Comparison of ENCODE assay signal across 19 cellular contexts in genomic region chr2:20745924-20746555, GRCh38.
DNase-seq lines count a peak whose midpoint lies in the region; ATAC-seq, FAIRE-seq and TF ChIP-seq lines count a peak whose summit lies in the region.
"Had no signal": no experiment of that assay in that cellular context is flagged by ENCODE, and none has a peak within 500 bp of the region (broad histone marks: within the 10 kb centered on the region; RNA-seq: fewer than 3 reads in every experiment).

No MANE protein-coding gene starts in this region.

- H3K4me3 Mint-ChIP-seq in endodermal cell: no peak overlapping the region
- H3K4me3 Mint-ChIP-seq: activated B cell treated with CpG ODN at 0.5 μM for 24 hours; activated T-helper 17 cell treated with anti-CD3 and anti-CD28 coated beads, Interleukin-2, amount 50 U/mL, for 72 hours; T-helper 1 cell treated with Interleukin-12 subunit alpha and Interleukin-12 subunit beta and Interleukin-4 antibody, amounts not matched to agents 30 μg/mL and 1 μg/mL, for 36 hours had no signal

- no peaks in the 10 kb centered on the region for H3K4me1 Mint-ChIP-seq in endodermal cell
- H3K4me1 Mint-ChIP-seq: activated T-helper 17 cell treated with anti-CD3 and anti-CD28 coated beads, Interleukin-2, amount 50 U/mL, for 72 hours had no signal

- H3K4me3 ChIP-seq in pancreas: no peak overlapping the region
- H3K4me3 ChIP-seq in endodermal cell (ENCODE audit: low read length): no peak overlapping the region
- H3K4me3 ChIP-seq: spleen had no signal

- H3K36me3 Mint-ChIP-seq in endodermal cell (ENCODE audit: low read depth): peaks cover 4% of the 10 kb centered on the region

- WGBS in pancreas, 2 donors: 20 to 34% methylated on average over 2 of the region's 2 CpGs
- 72% methylated on average over 2 of the region's 2 CpGs; no CpG with 5 or more reads in 1 of the 2 experiments for WGBS in endodermal cell (ENCODE audit: insufficient coverage in 1 of 2, insufficient read length in 1 of 2), 2 experiments

- no peak for FAIRE-seq in pancreas (lab: Jason Lieb, UNC)

- DNase-seq in DMS53 treated with DMSO at 0.1 percent for 48 hours (lab: John Stamatoyannopoulos, UW; ENCODE audit: unreplicated experiment): peak; percentile 79
- DNase-seq in NCI-H774 (lab: John Stamatoyannopoulos, UW): peak; percentile 2
- peak; percentile 62 for DNase-seq in glomerular visceral epithelial cell (ENCODE audit: extremely low spot score)
- DNase-seq in pancreas: no peak
- no peak for DNase-seq in medulla oblongata (ENCODE audit: extremely low spot score)
- DNase-seq in endodermal cell: no peak
- DNase-seq in NCI-H2196 treated with DMSO at 0.1 percent for 48 hours (lab: John Stamatoyannopoulos, UW; ENCODE audit: unreplicated experiment): no peak
- no peak for DNase-seq in T-helper 1 cell
- DNase-seq: activated B cell treated with CpG ODN at 0.5 μM for 24 hours; Caco-2; central memory CD4-positive, alpha-beta T cell; effector memory CD4-positive, alpha-beta T cell; hypothalamus; left ventricle myocardium superior; NCI-H2029; spleen had no signal

- H3K9me3 ChIP-seq in pancreas (no peaks in the 10 kb centered on the region), endodermal cell (ENCODE audit: control insufficient read depth, low read length) (no peaks in the 10 kb centered on the region)
- H3K9me3 ChIP-seq: Caco-2, spleen had no signal

- no peaks in the 10 kb centered on the region for H3K27me3 Mint-ChIP-seq in endodermal cell (ENCODE audit: insufficient read depth)
- H3K27me3 Mint-ChIP-seq: activated B cell treated with CpG ODN at 0.5 μM for 24 hours; activated T-helper 17 cell treated with anti-CD3 and anti-CD28 coated beads, Interleukin-2, amount 50 U/mL, for 72 hours; IgD-negative memory B cell had no signal

- peak overlapping the region; percentile 1 to 55 (median 32) for H3K27ac ChIP-seq in pancreas
- H3K27ac ChIP-seq in endodermal cell (ENCODE audit: low read depth, low read length): no peak overlapping the region
- H3K27ac ChIP-seq: spleen had no signal

- H3K9ac ChIP-seq in endodermal cell (ENCODE audit: extremely low read depth, low read length, poor library complexity, severe bottlenecking): no peak overlapping the region

- H3K27me3 ChIP-seq in pancreas: no peaks in the 10 kb centered on the region
- H3K27me3 ChIP-seq in endodermal cell (ENCODE audit: control insufficient read depth, insufficient read depth, low read length, poor library complexity, severe bottlenecking): no peaks in the 10 kb centered on the region
- H3K27me3 ChIP-seq: spleen had no signal

- H3K36me3 ChIP-seq in pancreas: no peaks in the 10 kb centered on the region
- H3K36me3 ChIP-seq in endodermal cell (ENCODE audit: control insufficient read depth, insufficient read depth, low read length): peaks cover 6% of the 10 kb centered on the region

- no peak for TF ChIP-seq CTCF in pancreas (IDR thresholded peaks at IDR 0.05)
- TF ChIP-seq CTCF in endodermal cell (conservative IDR thresholded peaks at IDR 0.05): no peak

- intact Hi-C loops in pancreas (cut with DNase I): no loop called here

- peak; percentile 80 to 92 (median 86) for ATAC-seq in pancreas
- ATAC-seq: activated T-helper 17 cell treated with anti-CD3 and anti-CD28 coated beads, Interleukin-2, amount 50 U/mL, for 72 hours; left ventricle myocardium superior had no signal

- no peak overlapping the region for H3K27ac Mint-ChIP-seq in endodermal cell
- H3K27ac Mint-ChIP-seq: activated T-helper 17 cell treated with anti-CD3 and anti-CD28 coated beads, Interleukin-2, amount 50 U/mL, for 72 hours; T-helper 1 cell treated with Interleukin-12 subunit alpha and Interleukin-12 subunit beta and Interleukin-4 antibody, amounts not matched to agents 30 μg/mL and 1 μg/mL, for 36 hours had no signal

- peaks cover 0 to 17% (median 8%) of the 10 kb centered on the region in 3 donors for H3K4me1 ChIP-seq in pancreas
- no peaks in the 10 kb centered on the region for H3K4me1 ChIP-seq in endodermal cell (ENCODE audit: control insufficient read depth, insufficient read depth, low read length)

- no peaks in the 10 kb centered on the region for H3K9me3 Mint-ChIP-seq in endodermal cell
- H3K9me3 Mint-ChIP-seq: activated B cell treated with CpG ODN at 0.5 μM for 24 hours; activated T-helper 17 cell treated with anti-CD3 and anti-CD28 coated beads, Interleukin-2, amount 50 U/mL, for 72 hours; T-helper 1 cell treated with Interleukin-12 subunit alpha and Interleukin-12 subunit beta and Interleukin-4 antibody, amounts not matched to agents 30 μg/mL and 1 μg/mL, for 36 hours had no signal

Comparison
In these comparisons a context has a peak if more than half of its experiments do, and no peak if none do; other contexts are left out.
1. DNase-seq: peak in DMS53 treated with DMSO at 0.1 percent for 48 hours (single experiment), NCI-H774 (single experiment) and glomerular visceral epithelial cell (single experiment); none in pancreas (0 of 6), medulla oblongata (single experiment), endodermal cell (single experiment), NCI-H2196 treated with DMSO at 0.1 percent for 48 hours (single experiment) and T-helper 1 cell (0 of 5).